22 cellular contexts compared by ENCODE assay signal in genomic region chr1:44292641-44293040, GRCh38.
"Had no signal": no experiment of that assay in that cellular context is flagged by ENCODE, and none has a peak within 500 bp of the region (broad histone marks: within the 10 kb centered on the region; RNA-seq: fewer than 3 reads in every experiment).

No MANE protein-coding gene starts in this region.

- DNase-seq: activated CD4-positive, alpha-beta T cell treated with anti-CD3 and anti-CD28 coated beads for 48 hours; activated CD4-positive, alpha-beta T cell treated with anti-CD3 and anti-CD28 coated beads, Interleukin-2, amount 50 U/mL, for 4 hours; activated CD8-positive, alpha-beta memory T cell treated with anti-CD3 and anti-CD28 coated beads, Interleukin-2, amount 10 ng/mL, durations not matched to agents 7 days and 5 days; activated CD8-positive, alpha-beta T cell treated with anti-CD3 and anti-CD28 coated beads, Interleukin-2, amount 10 ng/mL, durations not matched to agents 7 days and 5 days; activated effector memory CD4-positive, alpha-beta T cell treated with Interleukin-2 at 50 U/mL for 16 hours; activated naive CD4-positive, alpha-beta T cell treated with anti-CD3 and anti-CD28 coated beads for 36 hours; activated T-cell treated with anti-CD3 and anti-CD28 coated beads, Interleukin-2, amount 50 U/mL, for 24 hours; amygdala; caudate nucleus; Kasumi-1; KBM-7; NCI-H1105 treated with DMSO at 0.1 percent for 48 hours; NCI-H1436 treated with DMSO at 0.1 percent for 48 hours; NCI-H1930; NCI-H2171; NCI-H2227 treated with DMSO at 0.1 percent for 48 hours; NCI-H446 treated with DMSO at 0.1 percent for 48 hours; NCI-H526 treated with DMSO at 0.1 percent for 48 hours; NCI-H82; SIG-M5; T-helper 2 cell; WERI-Rb-1 had no signal

- H3K27ac ChIP-seq: WERI-Rb-1 had no signal

- ATAC-seq: activated CD8-positive, alpha-beta memory T cell treated with anti-CD3 and anti-CD28 coated beads, Interleukin-2, amount 10 ng/mL, durations not matched to agents 7 days and 5 days; activated CD8-positive, alpha-beta T cell treated with anti-CD3 and anti-CD28 coated beads, Interleukin-2, amount 10 ng/mL, durations not matched to agents 7 days and 5 days had no signal
